3 cellular contexts compared by ENCODE assay signal in genomic region chr21:9000132-9000531, GRCh38.
A peak's percentile ranks its signal among the peaks of the same experiment; 100 is the strongest.
DNase-seq lines count a peak whose midpoint lies in the region; ATAC-seq, FAIRE-seq and TF ChIP-seq lines count a peak whose summit lies in the region.
"Not testable (repeated sequence)": the region's sequence is repeated elsewhere in the genome, so short reads cannot be mapped to it uniquely, and the experiment has no call there.

No MANE protein-coding gene starts in this region.

- H3K36me3 Mint-ChIP-seq in Calu3 (ENCODE audit: insufficient read depth, unreplicated experiment) = peaks cover 84% of the 10 kb centered on the region
- not testable (repeated sequence) for H3K36me3 Mint-ChIP-seq in activated CD4-positive, alpha-beta T cell treated with anti-CD3 and anti-CD28 coated beads, Interleukin-2, amount 10 ng/mL, durations not matched to agents 24 days and 14 days (ENCODE audit: low read depth)

- not testable (repeated sequence) for TF ChIP-seq CTCF in A549 (IDR thresholded peaks at IDR 0.05); Calu3 (IDR thresholded peaks at IDR 0.05; ENCODE audit: unreplicated experiment)

- not testable (repeated sequence) for H3K9me3 ChIP-seq in A549

- H3K27ac ChIP-seq in A549 = not testable (repeated sequence)

- TF ChIP-seq EP300 in A549 (IDR thresholded peaks at IDR 0.05) = peak in 1 of 2 experiments; percentile 42; a peak in 1 of 5 replicates

- POLR2A ChIA-PET in A549 (lab: Yijun Ruan, JAX) = interaction anchor here (1.2 kb wide), 1 partner anchor 9 kb away, joined by 3 read pairs; no protein-coding TSS in a partner anchor

- peak in 1 of 2 experiments; percentile 76 for DNase-seq in A549 (ENCODE audit: low read depth in 1 of 2, low spot score in 1 of 2)
- not testable (repeated sequence) for DNase-seq in Calu3
- DNase-seq in activated CD4-positive, alpha-beta T cell treated with anti-CD3 and anti-CD28 coated beads, Interleukin-2, amount 10 ng/mL, durations not matched to agents 24 days and 14 days = peak; percentile 15

- not testable (repeated sequence) for H3K4me3 ChIP-seq in A549

- not testable (repeated sequence) for H3K4me1 Mint-ChIP-seq in Calu3 (ENCODE audit: low read depth, unreplicated experiment); activated CD4-positive, alpha-beta T cell treated with anti-CD3 and anti-CD28 coated beads, Interleukin-2, amount 10 ng/mL, durations not matched to agents 24 days and 14 days

- H3K4me2 ChIP-seq in A549 = not testable (repeated sequence)

- CTCF ChIA-PET in A549 (lab: Yijun Ruan, JAX); Calu3 (lab: Charles Lee): not testable (repeated sequence)

- not testable (repeated sequence) for H3K9me3 Mint-ChIP-seq in Calu3 (ENCODE audit: low read depth, unreplicated experiment)
- H3K9me3 Mint-ChIP-seq in activated CD4-positive, alpha-beta T cell treated with anti-CD3 and anti-CD28 coated beads, Interleukin-2, amount 10 ng/mL, durations not matched to agents 24 days and 14 days = peaks cover 28% of the 10 kb centered on the region

- not testable (repeated sequence) for H3K4me3 Mint-ChIP-seq in Calu3 (ENCODE audit: low read depth, unreplicated experiment); activated CD4-positive, alpha-beta T cell treated with anti-CD3 and anti-CD28 coated beads, Interleukin-2, amount 10 ng/mL, durations not matched to agents 24 days and 14 days

- not testable (repeated sequence) for TF ChIP-seq RAD21 in A549 (conservative IDR thresholded peaks at IDR 0.05 in 1 of 2, IDR thresholded peaks at IDR 0.05 in 1 of 2)

- H3K27ac Mint-ChIP-seq in Calu3 (ENCODE audit: unreplicated experiment) = peak overlapping the region; percentile 91
- H3K27ac Mint-ChIP-seq in activated CD4-positive, alpha-beta T cell treated with anti-CD3 and anti-CD28 coated beads, Interleukin-2, amount 10 ng/mL, durations not matched to agents 24 days and 14 days = not testable (repeated sequence)

- intact Hi-C loops in Calu3 (cut with micrococcal nuclease; ENCODE audit: unreplicated experiment); activated CD4-positive, alpha-beta T cell treated with anti-CD3 and anti-CD28 coated beads, Interleukin-2, amount 10 ng/mL, durations not matched to agents 24 days and 14 days (cut with micrococcal nuclease): not testable (repeated sequence)

- 0% methylated on average over 1 of the region's 1 CpG for WGBS in A549 (ENCODE audit: missing lambda C conversion rate)

- not testable (repeated sequence) for H3K4me1 ChIP-seq in A549

- not testable (repeated sequence) for TF ChIP-seq POLR2A in A549 (IDR thresholded peaks at IDR 0.05; ENCODE audit: low read length)

- BruUV-seq in Calu3 (replicated peaks; lab: Mats Ljungman, UMichigan) = not testable (repeated sequence)

- H3K27me3 Mint-ChIP-seq in Calu3 (ENCODE audit: unreplicated experiment) = peaks cover 16% of the 10 kb centered on the region
- H3K27me3 Mint-ChIP-seq in activated CD4-positive, alpha-beta T cell treated with anti-CD3 and anti-CD28 coated beads, Interleukin-2, amount 10 ng/mL, durations not matched to agents 24 days and 14 days = not testable (repeated sequence)

- FAIRE-seq in A549 (lab: Jason Lieb, UNC) = not testable (repeated sequence)

- ATAC-seq in A549 = not testable (repeated sequence)

TF ChIP-seq in A549, 52 proteins besides CTCF, POLR2A, EP300 and RAD21:
- TF ChIP-seq FOSL2 (IDR thresholded peaks at IDR 0.05) (peak; percentile 20; the same call in 1 of the 2 replicates), TFCP2L1 (CRISPR knock-in tag; IDR thresholded peaks at IDR 0.05) (peak; percentile 84), MAX (IDR thresholded peaks at IDR 0.05) (peak; percentile 29; the same call in 1 of the 2 replicates)
- not testable (repeated sequence) for TF ChIP-seq FOSL2 (CRISPR knock-in tag; IDR thresholded peaks at IDR 0.05)
- TF ChIP-seq, protein P1, sequence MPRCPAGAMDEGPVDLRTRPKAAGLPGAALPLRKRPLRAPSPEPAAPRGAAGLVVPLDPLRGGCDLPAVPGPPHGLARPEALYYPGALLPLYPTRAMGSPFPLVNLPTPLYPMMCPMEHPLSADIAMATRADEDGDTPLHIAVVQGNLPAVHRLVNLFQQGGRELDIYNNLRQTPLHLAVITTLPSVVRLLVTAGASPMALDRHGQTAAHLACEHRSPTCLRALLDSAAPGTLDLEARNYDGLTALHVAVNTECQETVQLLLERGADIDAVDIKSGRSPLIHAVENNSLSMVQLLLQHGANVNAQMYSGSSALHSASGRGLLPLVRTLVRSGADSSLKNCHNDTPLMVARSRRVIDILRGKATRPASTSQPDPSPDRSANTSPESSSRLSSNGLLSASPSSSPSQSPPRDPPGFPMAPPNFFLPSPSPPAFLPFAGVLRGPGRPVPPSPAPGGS (IDR thresholded peaks at IDR 0.05) = peak; percentile 36; the same call in 1 of the 3 replicates
TF ChIP-seq in A549: peak in this region for 4; not testable (repeated sequence) for 48.
